ENCODE assay signal across 8 cellular contexts in genomic region chr10:69994262-69994661, GRCh38. TPM values are rescaled to one million over a fixed set of nuclear protein-coding genes. Genes with fewer than 3 reads are reported as not detected.
A peak's percentile ranks its signal among the peaks of the same experiment; 100 is the strongest.
DNase-seq lines count a peak whose midpoint lies in the region; ATAC-seq lines count a peak whose summit lies in the region.

No MANE protein-coding gene starts in this region.

- peaks cover 10% of the 10 kb centered on the region for H3K27me3 Mint-ChIP-seq in activated T-helper 17 cell treated with anti-CD3 and anti-CD28 coated beads, Interleukin-2, amount 50 U/mL, for 72 hours
- H3K27me3 Mint-ChIP-seq in activated T-helper 1 cell treated with anti-CD3 and anti-CD28 coated beads, Interleukin-12 subunit alpha, Interleukin-12 subunit beta, Interleukin-2, Interleukin-4 antibody, amounts not matched to agents 30 ng/mL and 10 ng/mL and 1 ng/mL, durations not matched to agents 14 hours and 24 hours and 36 hours (ENCODE audit: insufficient read depth): peaks cover 13% of the 10 kb centered on the region

- H3K9me3 Mint-ChIP-seq in activated T-helper 17 cell treated with anti-CD3 and anti-CD28 coated beads, Interleukin-2, amount 50 U/mL, for 72 hours: peaks cover 3% of the 10 kb centered on the region
- no peaks in the 10 kb centered on the region for H3K9me3 Mint-ChIP-seq in activated T-helper 1 cell treated with anti-CD3 and anti-CD28 coated beads, Interleukin-12 subunit alpha, Interleukin-12 subunit beta, Interleukin-2, Interleukin-4 antibody, amounts not matched to agents 30 ng/mL and 10 ng/mL and 1 ng/mL, durations not matched to agents 14 hours and 24 hours and 36 hours

- H3K36me3 ChIP-seq in MG63: no peaks in the 10 kb centered on the region

- H3K4me3 ChIP-seq in MG63: no peak overlapping the region

- DNase-seq in GDM1 (lab: John Stamatoyannopoulos, UW): peak; percentile 26
- peak; percentile 43 for DNase-seq in MG63
- DNase-seq in inferior parietal cortex (ENCODE audit: extremely low spot score): peak; percentile 50
- DNase-seq in activated T-helper 1 cell treated with anti-CD3 and anti-CD28 coated beads, Interleukin-12 subunit alpha, Interleukin-12 subunit beta, Interleukin-2, Interleukin-4 antibody, amounts not matched to agents 30 ng/mL and 10 ng/mL and 1 ng/mL, durations not matched to agents 14 hours and 24 hours and 36 hours (ENCODE audit: low spot score): no peak

- H3K4me3 Mint-ChIP-seq in activated T-helper 17 cell treated with anti-CD3 and anti-CD28 coated beads, Interleukin-2, amount 50 U/mL, for 72 hours: no peak overlapping the region
- H3K4me3 Mint-ChIP-seq in activated T-helper 1 cell treated with anti-CD3 and anti-CD28 coated beads, Interleukin-12 subunit alpha, Interleukin-12 subunit beta, Interleukin-2, Interleukin-4 antibody, amounts not matched to agents 30 ng/mL and 10 ng/mL and 1 ng/mL, durations not matched to agents 14 hours and 24 hours and 36 hours: no peak overlapping the region

- peaks cover 4% of the 10 kb centered on the region for H3K4me1 Mint-ChIP-seq in activated T-helper 17 cell treated with anti-CD3 and anti-CD28 coated beads, Interleukin-2, amount 50 U/mL, for 72 hours
- H3K4me1 Mint-ChIP-seq in activated T-helper 1 cell treated with anti-CD3 and anti-CD28 coated beads, Interleukin-12 subunit alpha, Interleukin-12 subunit beta, Interleukin-2, Interleukin-4 antibody, amounts not matched to agents 30 ng/mL and 10 ng/mL and 1 ng/mL, durations not matched to agents 14 hours and 24 hours and 36 hours (ENCODE audit: low read depth): no peaks in the 10 kb centered on the region

- ATAC-seq in activated T-helper 17 cell treated with anti-CD3 and anti-CD28 coated beads, Interleukin-2, amount 50 U/mL, for 72 hours (replicated peaks): peak; percentile 68
- ATAC-seq in HG02610 (IDR thresholded peaks at IDR 0.05; ENCODE audit: unreplicated experiment): no peak
- ATAC-seq in HG03520 (IDR thresholded peaks at IDR 0.05; ENCODE audit: unreplicated experiment): no peak
- no peak for ATAC-seq in HG02870 (IDR thresholded peaks at IDR 0.05; ENCODE audit: unreplicated experiment)

- H3K27me3 ChIP-seq in MG63: peaks cover 26% of the 10 kb centered on the region

- intact Hi-C loops in activated T-helper 1 cell treated with anti-CD3 and anti-CD28 coated beads, Interleukin-12 subunit alpha, Interleukin-12 subunit beta, Interleukin-2, Interleukin-4 antibody, amounts not matched to agents 30 ng/mL and 10 ng/mL and 1 ng/mL, durations not matched to agents 14 hours and 24 hours and 36 hours (cut with micrococcal nuclease): no loop called here

- no peak overlapping the region for H3K27ac Mint-ChIP-seq in activated T-helper 17 cell treated with anti-CD3 and anti-CD28 coated beads, Interleukin-2, amount 50 U/mL, for 72 hours
- H3K27ac Mint-ChIP-seq in activated T-helper 1 cell treated with anti-CD3 and anti-CD28 coated beads, Interleukin-12 subunit alpha, Interleukin-12 subunit beta, Interleukin-2, Interleukin-4 antibody, amounts not matched to agents 30 ng/mL and 10 ng/mL and 1 ng/mL, durations not matched to agents 14 hours and 24 hours and 36 hours: no peak overlapping the region

- H3K9me3 ChIP-seq in MG63: no peaks in the 10 kb centered on the region

- H3K36me3 Mint-ChIP-seq in activated T-helper 17 cell treated with anti-CD3 and anti-CD28 coated beads, Interleukin-2, amount 50 U/mL, for 72 hours (ENCODE audit: low read depth): no peaks in the 10 kb centered on the region
- no peaks in the 10 kb centered on the region for H3K36me3 Mint-ChIP-seq in activated T-helper 1 cell treated with anti-CD3 and anti-CD28 coated beads, Interleukin-12 subunit alpha, Interleukin-12 subunit beta, Interleukin-2, Interleukin-4 antibody, amounts not matched to agents 30 ng/mL and 10 ng/mL and 1 ng/mL, durations not matched to agents 14 hours and 24 hours and 36 hours (ENCODE audit: low read depth)

RNA-seq across cellular contexts. Expression of gene MACROH2A2, which starts 58.4 kb away (rescaled TPM):
- total RNA-seq in MG63 (2014; rRNA removed; shearing (Covaris generic); ENCODE audit: low replicate concordance): 15.0 and 16.3 TPM in 2 replicates
- total RNA-seq in activated T-helper 17 cell treated with anti-CD3 and anti-CD28 coated beads, Interleukin-2, amount 50 U/mL, for 72 hours: 1 to 10 TPM; 2.4 to 2.5 TPM
- 3.4 and 3.5 TPM in 2 replicates for total RNA-seq in activated T-helper 1 cell treated with anti-CD3 and anti-CD28 coated beads, Interleukin-12 subunit alpha, Interleukin-12 subunit beta, Interleukin-2, Interleukin-4 antibody, amounts not matched to agents 30 ng/mL and 10 ng/mL and 1 ng/mL, durations not matched to agents 14 hours and 24 hours and 36 hours
